Comparison of ENCODE assay signal across 33 cellular contexts in genomic region chr9:8647824-8648223, GRCh38.
"Had no signal": no experiment of that assay in that cellular context is flagged by ENCODE, and none has a peak within 500 bp of the region (broad histone marks: within the 10 kb centered on the region; RNA-seq: fewer than 3 reads in every experiment).

No MANE protein-coding gene starts in this region.

- H3K27me3 Mint-ChIP-seq: activated B cell treated with CpG ODN at 0.5 μM for 24 hours; activated CD4-positive, alpha-beta memory T cell treated with anti-CD3 and anti-CD28 coated beads for 36 hours; activated naive CD8-positive, alpha-beta T cell; activated T-helper 17 cell treated with anti-CD3 and anti-CD28 coated beads, Interleukin-2, amount 50 U/mL, for 72 hours; brain; T-helper 17 cell had no signal

- H3K4me3 Mint-ChIP-seq: activated B cell treated with CpG ODN at 0.5 μM for 24 hours; activated CD4-positive, alpha-beta memory T cell treated with anti-CD3 and anti-CD28 coated beads for 36 hours; activated naive CD8-positive, alpha-beta T cell; activated T-cell treated with anti-CD3 and anti-CD28 coated beads, Interleukin-2, amount 50 U/mL, for 4 hours; activated T-helper 17 cell treated with anti-CD3 and anti-CD28 coated beads, Interleukin-2, amount 50 U/mL, for 72 hours; brain; T-helper 17 cell; T-helper 2 cell treated with Interferon-gamma antibody and Interleukin-4, amounts not matched to agents 5 μg/mL and 100 μg/mL, for 36 hours had no signal

- ATAC-seq: activated CD4-positive, CD25-positive, alpha-beta regulatory T cell treated with anti-CD3 and anti-CD28 coated beads, Interleukin-2, amount 50 U/mL, for 24 hours; activated T-cell treated with anti-CD3 and anti-CD28 coated beads, Interleukin-2, amount 50 U/mL, for 4 hours; activated T-helper 17 cell treated with anti-CD3 and anti-CD28 coated beads, Interleukin-2, amount 50 U/mL, for 72 hours; gastroesophageal sphincter; T-helper 17 cell had no signal

- H3K36me3 ChIP-seq: adrenal gland, breast epithelium, cardiac muscle cell, colonic mucosa, esophagus squamous epithelium, gastroesophageal sphincter, WERI-Rb-1 had no signal

- H3K27me3 ChIP-seq: adrenal gland, breast epithelium, cardiac muscle cell, colonic mucosa, esophagus squamous epithelium, gastroesophageal sphincter had no signal

- H3K4me1 Mint-ChIP-seq: activated T-helper 17 cell treated with anti-CD3 and anti-CD28 coated beads, Interleukin-2, amount 50 U/mL, for 72 hours; T-helper 17 cell had no signal

- H3K4me1 ChIP-seq: adrenal gland, breast epithelium, colonic mucosa, esophagus squamous epithelium, gastroesophageal sphincter had no signal

- DNase-seq: activated B cell treated with CpG ODN at 0.5 μM for 24 hours; activated CD4-positive, alpha-beta memory T cell treated with anti-CD3 and anti-CD28 coated beads for 36 hours; activated CD4-positive, alpha-beta T cell treated with anti-CD3 and anti-CD28 coated beads for 48 hours; activated CD4-positive, alpha-beta T cell treated with anti-CD3 and anti-CD28 coated beads, Interleukin-2, amount 50 U/mL, for 1 hour; activated CD8-positive, alpha-beta memory T cell treated with anti-CD3 and anti-CD28 coated beads, Interleukin-2, amount 50 U/mL, for 48 hours; activated effector memory CD4-positive, alpha-beta T cell treated with Interleukin-2 at 50 U/mL for 16 hours; activated gamma-delta T cell treated with Interleukin-2 at 50 U/mL for 16 hours; activated naive CD4-positive, alpha-beta T cell treated with anti-CD3 and anti-CD28 coated beads, Interleukin-2, amount 50 U/mL, for 16 hours; activated naive CD4-positive, alpha-beta T cell treated with Interleukin-2 at 50 U/mL for 16 hours; activated T-cell treated with anti-CD3 and anti-CD28 coated beads for 4 hours; activated T-cell treated with anti-CD3 and anti-CD28 coated beads, Interleukin-2, amount 50 U/mL, for 4 hours; adrenal gland; amygdala; aorta; central memory CD4-positive, alpha-beta T cell; cerebellar nuclear complex; colonic mucosa; effector CD8-positive, alpha-beta T cell; esophagus squamous epithelium; foreskin melanocyte; T-helper 1 cell; T-helper 17 cell; T1000; WERI-Rb-1 had no signal

- H3K4me3 ChIP-seq: adrenal gland, breast epithelium, cardiac muscle cell, colonic mucosa, esophagus squamous epithelium, gastroesophageal sphincter had no signal

- H3K9me3 ChIP-seq: adrenal gland, breast epithelium, colonic mucosa, esophagus squamous epithelium, gastroesophageal sphincter had no signal

- H3K27ac Mint-ChIP-seq: activated B cell treated with CpG ODN at 0.5 μM for 24 hours; activated CD4-positive, alpha-beta memory T cell treated with anti-CD3 and anti-CD28 coated beads for 36 hours; activated naive CD8-positive, alpha-beta T cell; activated T-helper 17 cell treated with anti-CD3 and anti-CD28 coated beads, Interleukin-2, amount 50 U/mL, for 72 hours; brain; T-helper 17 cell; T-helper 2 cell treated with Interferon-gamma antibody and Interleukin-4, amounts not matched to agents 5 μg/mL and 100 μg/mL, for 36 hours had no signal

- H3K9me3 Mint-ChIP-seq: activated B cell treated with CpG ODN at 0.5 μM for 24 hours; activated CD4-positive, alpha-beta memory T cell treated with anti-CD3 and anti-CD28 coated beads for 36 hours; activated T-cell treated with anti-CD3 and anti-CD28 coated beads, Interleukin-2, amount 50 U/mL, for 4 hours; activated T-helper 17 cell treated with anti-CD3 and anti-CD28 coated beads, Interleukin-2, amount 50 U/mL, for 72 hours; T-helper 2 cell treated with Interferon-gamma antibody and Interleukin-4, amounts not matched to agents 5 μg/mL and 100 μg/mL, for 36 hours had no signal

- H3K36me3 Mint-ChIP-seq: activated CD4-positive, alpha-beta memory T cell treated with anti-CD3 and anti-CD28 coated beads for 36 hours; activated naive CD8-positive, alpha-beta T cell had no signal

- H3K27ac ChIP-seq: adrenal gland, breast epithelium, cardiac muscle cell, colonic mucosa, epithelial cell of prostate, esophagus squamous epithelium, gastroesophageal sphincter, WERI-Rb-1 had no signal
